In genomic region chrX:45818913-45819312, GRCh38 we compare ENCODE assay signal across 19 cellular contexts.
"Had no signal": no experiment of that assay in that cellular context is flagged by ENCODE, and none has a peak within 500 bp of the region (broad histone marks: within the 10 kb centered on the region; RNA-seq: fewer than 3 reads in every experiment).

No MANE protein-coding gene starts in this region.

- H3K4me1 Mint-ChIP-seq: brain, natural killer cell had no signal

- H3K36me3 Mint-ChIP-seq: natural killer cell had no signal

- DNase-seq: activated CD4-positive, alpha-beta T cell treated with anti-CD3 and anti-CD28 coated beads for 1 hour; activated CD8-positive, alpha-beta memory T cell treated with anti-CD3 and anti-CD28 coated beads, Interleukin-2, amount 50 U/mL, for 48 hours; activated effector memory CD4-positive, alpha-beta T cell treated with Interleukin-2 at 50 U/mL for 16 hours; effector CD4-positive, alpha-beta T cell; erythroblast; foreskin fibroblast; heart right ventricle; islet precursor cell; left cardiac atrium; midbrain; natural killer cell; sigmoid colon; stimulated activated CD4-positive, alpha-beta T cell treated with anti-CD3 and anti-CD28 coated beads, Interleukin-15, amount 100 ng/mL, for 24 hours; stimulated activated naive B cell treated with anti-CD40 and anti-IgM and Interleukin-4, amounts not matched to agents 10 μg/mL and 1 μg/mL and 100 μg/mL, for 72 hours; T-helper 1 cell; T-helper 9 cell; upper lobe of left lung had no signal

- H3K27ac Mint-ChIP-seq: brain; dendritic cell treated with granulocyte-macrophage colony-stimulating factor and Interleukin-4, amounts not matched to agents 40 ng/mL and 50 ng/mL, for 4 days; natural killer cell; stimulated activated naive B cell treated with anti-CD40 and anti-IgM and Interleukin-4, amounts not matched to agents 10 μg/mL and 1 μg/mL and 100 μg/mL, for 72 hours had no signal

- H3K27me3 Mint-ChIP-seq: brain; dendritic cell treated with granulocyte-macrophage colony-stimulating factor and Interleukin-4, amounts not matched to agents 40 ng/mL and 50 ng/mL, for 4 days had no signal

- ATAC-seq: heart right ventricle, left cardiac atrium, natural killer cell had no signal

- H3K9me3 Mint-ChIP-seq: dendritic cell treated with granulocyte-macrophage colony-stimulating factor and Interleukin-4, amounts not matched to agents 40 ng/mL and 50 ng/mL, for 4 days; natural killer cell had no signal

- H3K4me3 Mint-ChIP-seq: brain; dendritic cell treated with granulocyte-macrophage colony-stimulating factor and Interleukin-4, amounts not matched to agents 40 ng/mL and 50 ng/mL, for 4 days; natural killer cell; stimulated activated naive B cell treated with anti-CD40 and anti-IgM and Interleukin-4, amounts not matched to agents 10 μg/mL and 1 μg/mL and 100 μg/mL, for 72 hours had no signal
